Comparison of ENCODE assay signal across 11 cellular contexts in the genomic region with DNA sequence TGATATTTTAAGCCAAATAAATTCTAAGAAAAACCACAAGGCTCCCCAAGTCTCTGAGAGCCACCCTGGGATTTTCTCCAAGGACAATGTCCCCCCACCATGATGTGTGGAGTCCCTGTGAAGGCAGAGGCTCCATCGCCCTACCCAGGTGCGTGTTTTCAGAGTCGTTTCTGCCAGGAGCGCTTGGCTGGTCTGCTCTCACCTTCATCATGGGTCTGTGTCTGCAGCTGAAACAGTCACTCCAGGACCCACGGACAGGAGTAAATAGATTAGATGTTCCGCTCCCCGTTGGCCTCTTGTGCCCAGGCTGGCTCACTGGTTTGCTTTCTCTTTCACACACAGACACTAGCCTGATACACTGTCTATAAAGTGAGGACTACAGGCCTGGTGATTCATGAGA.
DNase-seq lines count a peak whose midpoint lies in the region; ATAC-seq and TF ChIP-seq lines count a peak whose summit lies in the region.
"Had no signal": no experiment of that assay in that cellular context is flagged by ENCODE, and none has a peak within 500 bp of the region (broad histone marks: within the 10 kb centered on the region; RNA-seq: fewer than 3 reads in every experiment).

No MANE protein-coding gene starts in this region.

- CTCF ChIA-PET in PC-9 (lab: Charles Lee): no interaction called here

- no peak for TF ChIP-seq CTCF in PC-9 (conservative IDR thresholded peaks at IDR 0.05)

- no TSS peak for BruUV-seq in PC-9 (replicated peaks; lab: Mats Ljungman, UMichigan)

- H3K9ac ChIP-seq in BLaER1 treated with 17β-estradiol and CSF1 and Interleukin-3, amounts not matched to agents 10 nM and 100 nM: peak overlapping the region in 1 of 11 experiments; percentile 8; a peak in 2 of 22 replicates
- H3K9ac ChIP-seq: KMS-11 had no signal

- no peaks in the 10 kb centered on the region for H3F3A ChIP-seq in PC-9 (ENCODE audit: insufficient read depth, low read depth)

- peak; percentile 23 for DNase-seq in activated T-cell treated with anti-CD3 and anti-CD28 coated beads, Interleukin-2, amount 50 U/mL, for 4 hours
- peak; percentile 12 for DNase-seq in stimulated activated CD4-positive, alpha-beta T cell treated with anti-CD3 and anti-CD28 coated beads, Interleukin-12 subunit alpha, Interleukin-12 subunit beta, amount 100 ng/mL, for 4 hours
- DNase-seq in NCI-H748 (lab: John Stamatoyannopoulos, UW; ENCODE audit: unreplicated experiment): no peak
- no peak for DNase-seq in PC-9
- DNase-seq in NCI-H1930 (lab: John Stamatoyannopoulos, UW): no peak
- DNase-seq: glutamatergic neuron had no signal

- H3K4me1 ChIP-seq in BLaER1 treated with 17β-estradiol and CSF1 and Interleukin-3, amounts not matched to agents 10 nM and 100 nM: peaks cover 11 to 41% (median 13%) of the 10 kb centered on the region in 10 experiments; a peak in 19 of 20 replicates
- H3K4me1 ChIP-seq in PC-9 (replicated peaks; ENCODE audit: insufficient read depth): no peaks in the 10 kb centered on the region
- H3K4me1 ChIP-seq: vagina had no signal

- intact Hi-C loops in PC-9 (cut with micrococcal nuclease; ENCODE audit: unreplicated experiment): no loop called here

- H3K36me3 Mint-ChIP-seq in activated T-cell treated with anti-CD3 and anti-CD28 coated beads, Interleukin-2, amount 50 U/mL, for 4 hours (ENCODE audit: insufficient read depth): peaks cover 52% of the 10 kb centered on the region

- no peak overlapping the region for H2AFZ ChIP-seq in PC-9

- H4K20me1 ChIP-seq in BLaER1 treated with 17β-estradiol and CSF1 and Interleukin-3, amounts not matched to agents 10 nM and 100 nM: peaks cover 0 to 12% (median 0%) of the 10 kb centered on the region in 11 experiments; a peak in 1 of 22 replicates
- H4K20me1 ChIP-seq in PC-9 (ENCODE audit: insufficient read depth): no peaks in the 10 kb centered on the region

- H3K36me3 ChIP-seq in BLaER1 treated with 17β-estradiol and CSF1 and Interleukin-3, amounts not matched to agents 10 nM and 100 nM: peaks cover 39 to 100% (median 100%) of the 10 kb centered on the region in 11 experiments
- H3K36me3 ChIP-seq in PC-9 (ENCODE audit: low read depth): no peaks in the 10 kb centered on the region

- H3K4me2 ChIP-seq in BLaER1 treated with 17β-estradiol and CSF1 and Interleukin-3, amounts not matched to agents 10 nM and 100 nM: peak overlapping the region in 6 of 11 experiments; percentile 4 to 87 (median 54); a peak in 11 of 22 replicates
- H3K4me2 ChIP-seq in PC-9: no peak overlapping the region
- H3K4me2 ChIP-seq: KMS-11 had no signal

- H3K4me1 Mint-ChIP-seq in activated T-cell treated with anti-CD3 and anti-CD28 coated beads, Interleukin-2, amount 50 U/mL, for 4 hours (ENCODE audit: low read depth): peaks cover 74% of the 10 kb centered on the region

- ATAC-seq in HG03108 (IDR thresholded peaks at IDR 0.05; ENCODE audit: unreplicated experiment) (peak; percentile 22), GM19463 (IDR thresholded peaks at IDR 0.05; ENCODE audit: unreplicated experiment) (no peak)
- ATAC-seq in activated T-cell treated with anti-CD3 and anti-CD28 coated beads, Interleukin-2, amount 50 U/mL, for 4 hours: peak; percentile 79 to 81

- H3K27me3 Mint-ChIP-seq in activated T-cell treated with anti-CD3 and anti-CD28 coated beads, Interleukin-2, amount 50 U/mL, for 4 hours (ENCODE audit: low read depth): no peaks in the 10 kb centered on the region

- H3K4me3 ChIP-seq in BLaER1 treated with 17β-estradiol and CSF1 and Interleukin-3, amounts not matched to agents 10 nM and 100 nM: no peak overlapping the region
- no peak overlapping the region for H3K4me3 ChIP-seq in PC-9
- H3K4me3 ChIP-seq: vagina had no signal

- peak overlapping the region in 2 of 11 experiments; percentile 9 to 26; a peak in 1 of 22 replicates for H3K27ac ChIP-seq in BLaER1 treated with 17β-estradiol and CSF1 and Interleukin-3, amounts not matched to agents 10 nM and 100 nM
- H3K27ac ChIP-seq in PC-9: no peak overlapping the region
- H3K27ac ChIP-seq: KMS-11, vagina had no signal

- H3K27me3 ChIP-seq in BLaER1 treated with 17β-estradiol and CSF1 and Interleukin-3, amounts not matched to agents 10 nM and 100 nM: no peaks in the 10 kb centered on the region
- H3K27me3 ChIP-seq in PC-9 (ENCODE audit: insufficient read depth, low read depth): peaks cover 82% of the 10 kb centered on the region
- H3K27me3 ChIP-seq: vagina had no signal

- peaks cover 9% of the 10 kb centered on the region for H3K9me3 Mint-ChIP-seq in activated T-cell treated with anti-CD3 and anti-CD28 coated beads, Interleukin-2, amount 50 U/mL, for 4 hours

- H3K4me3 Mint-ChIP-seq in activated T-cell treated with anti-CD3 and anti-CD28 coated beads, Interleukin-2, amount 50 U/mL, for 4 hours: peak overlapping the region; percentile 61

- POLR2A ChIA-PET in PC-9 (lab: Charles Lee; ENCODE audit: unreplicated experiment): no interaction called here

- H3K9me3 ChIP-seq in BLaER1 treated with 17β-estradiol and CSF1 and Interleukin-3, amounts not matched to agents 10 nM and 100 nM (replicated peaks in 1 of 11): peaks cover 0 to 28% (median 18%) of the 10 kb centered on the region in 11 experiments; a peak in 15 of 22 replicates
- no peaks in the 10 kb centered on the region for H3K9me3 ChIP-seq in PC-9 (ENCODE audit: insufficient read depth, low read depth)

- no peaks in the 10 kb centered on the region for H3K79me2 ChIP-seq in PC-9 (ENCODE audit: low read depth)

- no peaks in the 10 kb centered on the region for H3K9me2 ChIP-seq in PC-9 (ENCODE audit: insufficient read depth)

Comparison
In these comparisons a context has a peak if more than half of its experiments do, and no peak if none do; other contexts are left out.
1. DNase-seq: peak in activated T-cell treated with anti-CD3 and anti-CD28 coated beads, Interleukin-2, amount 50 U/mL, for 4 hours (single experiment) and stimulated activated CD4-positive, alpha-beta T cell treated with anti-CD3 and anti-CD28 coated beads, Interleukin-12 subunit alpha, Interleukin-12 subunit beta, amount 100 ng/mL, for 4 hours (single experiment); none in NCI-H748 (single experiment), PC-9 (0 of 2) and NCI-H1930 (0 of 2).